In genomic region chr16:5016967-5017677, GRCh38 we compare ENCODE assay signal across 23 cellular contexts. TPM values are rescaled to one million over a fixed set of nuclear protein-coding genes. Genes with fewer than 3 reads are reported as not detected.
DNase-seq lines count a peak whose midpoint lies in the region; ATAC-seq, FAIRE-seq and TF ChIP-seq lines count a peak whose summit lies in the region.
"Had no signal": no experiment of that assay in that cellular context is flagged by ENCODE, and none has a peak within 500 bp of the region (broad histone marks: within the 10 kb centered on the region; RNA-seq: fewer than 3 reads in every experiment).

No MANE protein-coding gene starts in this region.

- H3K79me2 ChIP-seq in HepG2 (ENCODE audit: insufficient read depth, low read length): no peaks in the 10 kb centered on the region

- intact Hi-C loops in left ventricle myocardium inferior (cut with micrococcal nuclease) (no loop called here), left cardiac atrium (cut with DNase I) (no loop called here), HepG2 (cut with micrococcal nuclease; ENCODE audit: unreplicated experiment) (no loop called here), gastrocnemius medialis (cut with DNase I; ENCODE audit: low total_unique reads) (no loop called here)

- H3K4me1 ChIP-seq in left ventricle myocardium inferior: no peaks in the 10 kb centered on the region
- H3K4me1 ChIP-seq in HepG2 (ENCODE audit: insufficient read depth, low read length): no peaks in the 10 kb centered on the region
- H3K4me1 ChIP-seq in gastrocnemius medialis: peaks cover 0 to 4% of the 10 kb centered on the region in 2 donors
- H3K4me1 ChIP-seq: Peyer's patch, SJSA1 had no signal

- no peaks in the 10 kb centered on the region for H3K4me1 Mint-ChIP-seq in type B pancreatic cell (ENCODE audit: unreplicated experiment)
- H3K4me1 Mint-ChIP-seq: CD8-positive, alpha-beta memory T cell; GM23338 had no signal

- no peak overlapping the region for H3K4me2 ChIP-seq in HepG2 (ENCODE audit: low read depth, low read length)
- H3K4me2 ChIP-seq: GM23338 had no signal

- no peaks in the 10 kb centered on the region for H3K27me3 ChIP-seq in left ventricle myocardium inferior (ENCODE audit: low read depth)
- H3K27me3 ChIP-seq in HepG2 (ENCODE audit: control insufficient read depth in 1 of 2, insufficient read depth in 2 of 2, low read length in 2 of 2): peaks cover 0 to 44% of the 10 kb centered on the region in 2 experiments; a peak in 4 of 5 replicates
- no peaks in the 10 kb centered on the region for H3K27me3 ChIP-seq in gastrocnemius medialis
- H3K27me3 ChIP-seq: Peyer's patch had no signal

- BruUV-seq in HepG2 (replicated peaks; lab: Mats Ljungman, UMichigan): no TSS peak

- DNase-seq in left ventricle myocardium inferior: no peak
- DNase-seq in left cardiac atrium: no peak
- no peak for DNase-seq in HepG2 (ENCODE audit: low spot score)
- DNase-seq in type B pancreatic cell (ENCODE audit: extremely low spot score, unreplicated experiment): no peak
- DNase-seq in gastrocnemius medialis: no peak
- DNase-seq in GM12891 (ENCODE audit: insufficient read length, low spot score): no peak
- DNase-seq: 8988T; Calu3; CD8-positive, alpha-beta memory T cell; DMS153; MM.1S; NCI-H1105 treated with DMSO at 0.1 percent for 48 hours; NCI-H2029 treated with DMSO at 0.1 percent for 48 hours; NCI-H226; NCI-H510A treated with DMSO at 0.1 percent for 48 hours; NCI-H774; Peyer's patch had no signal

- FAIRE-seq in HepG2 (lab: Jason Lieb, UNC) (no peak), GM12891 (lab: Jason Lieb, UNC) (no peak)
- FAIRE-seq: GM12892 had no signal

- CTCF ChIA-PET in HepG2 (lab: Yijun Ruan, JAX; ENCODE audit: low intra/inter-chr PET ratio, low total read pairs): no interaction called here

- no peak overlapping the region for H3K27ac Mint-ChIP-seq in type B pancreatic cell
- H3K27ac Mint-ChIP-seq: CD8-positive, alpha-beta memory T cell; GM23338 had no signal

- H3K9me3 ChIP-seq in left ventricle myocardium inferior (replicated peaks): no peaks in the 10 kb centered on the region
- no peaks in the 10 kb centered on the region for H3K9me3 ChIP-seq in HepG2 (ENCODE audit: low read length)
- H3K9me3 ChIP-seq in gastrocnemius medialis: no peaks in the 10 kb centered on the region
- H3K9me3 ChIP-seq: Peyer's patch, SJSA1 had no signal

- POLR2A ChIA-PET in HepG2 (lab: Yijun Ruan, JAX): interaction anchor here (0.8 kb wide), 1 partner anchor 59 kb away, joined by 3 read pairs; the partner anchor contains the start of gene SEC14L5

- TF ChIP-seq POLR2A in HepG2 (IDR thresholded peaks at IDR 0.05; ENCODE audit: insufficient read depth in 1 of 2, low read depth in 2 of 2, low read length in 2 of 2): no peak
- TF ChIP-seq POLR2A in gastrocnemius medialis (IDR thresholded peaks at IDR 0.05): no peak
- TF ChIP-seq POLR2A in GM12891 (IDR thresholded peaks at IDR 0.05; ENCODE audit: low read depth, low read length): no peak

- no peak for TF ChIP-seq CTCF in left ventricle myocardium inferior (IDR thresholded peaks at IDR 0.05; ENCODE audit: borderline replicate concordance)
- no peak for TF ChIP-seq CTCF in HepG2 (CRISPR knock-in tag; IDR thresholded peaks at IDR 0.05)
- no peak for TF ChIP-seq CTCF in type B pancreatic cell (conservative IDR thresholded peaks at IDR 0.05)
- no peak for TF ChIP-seq CTCF in gastrocnemius medialis (IDR thresholded peaks at IDR 0.05 in 4 of 5, conservative IDR thresholded peaks at IDR 0.05 in 1 of 5)

- no peak overlapping the region for H2AFZ ChIP-seq in HepG2 (ENCODE audit: low read length)
- H2AFZ ChIP-seq: GM23338 had no signal

- peaks cover 11% of the 10 kb centered on the region for H3K27me3 Mint-ChIP-seq in type B pancreatic cell

- no peaks in the 10 kb centered on the region for H3K9me3 Mint-ChIP-seq in type B pancreatic cell
- H3K9me3 Mint-ChIP-seq: CD8-positive, alpha-beta memory T cell; GM23338 had no signal

- H3K36me3 ChIP-seq in left ventricle myocardium inferior: no peaks in the 10 kb centered on the region
- no peaks in the 10 kb centered on the region for H3K36me3 ChIP-seq in HepG2 (replicated peaks in 1 of 2; ENCODE audit: control insufficient read depth in 1 of 2, insufficient read depth in 2 of 2, low read length in 2 of 2)
- no peaks in the 10 kb centered on the region for H3K36me3 ChIP-seq in gastrocnemius medialis
- H3K36me3 ChIP-seq: Peyer's patch, SJSA1 had no signal

- in situ Hi-C loops in HepG2 (cut with HindIII; ENCODE audit: extremely low pct_ligation_motif_present, low pct_unique_long_range_greater_than_20kb): no loop called here
- in situ Hi-C loops in gastrocnemius medialis (cut with MboI; ENCODE audit: low sequenced_read_pairs in 4 of 4): no loop called here

- H3K36me3 Mint-ChIP-seq in type B pancreatic cell: no peaks in the 10 kb centered on the region
- H3K36me3 Mint-ChIP-seq: CD8-positive, alpha-beta memory T cell had no signal

- no peaks in the 10 kb centered on the region for H4K20me1 ChIP-seq in HepG2 (ENCODE audit: insufficient read depth, low read length)

- peak overlapping the region; percentile 27 for H3K27ac ChIP-seq in left ventricle myocardium inferior (replicated peaks)
- peak overlapping the region; percentile 92 for H3K27ac ChIP-seq in cingulate gyrus (ENCODE audit: low read depth, low read length)
- no peak overlapping the region for H3K27ac ChIP-seq in HepG2 (ENCODE audit: extremely low read length, insufficient read depth, low read length)
- peak overlapping the region; percentile 96 for H3K27ac ChIP-seq in temporal lobe (ENCODE audit: low read depth, low read length)
- H3K27ac ChIP-seq in gastrocnemius medialis: no peak overlapping the region
- H3K27ac ChIP-seq: Peyer's patch, SJSA1 had no signal

- no peak for TF ChIP-seq RAD21 in HepG2 (CRISPR knock-in tag; IDR thresholded peaks at IDR 0.05)

- ATAC-seq in left cardiac atrium (no peak), HepG2 (no peak), gastrocnemius medialis (no peak)
- ATAC-seq: GM23338 had no signal

- H3K4me3 ChIP-seq in left ventricle myocardium inferior: no peak overlapping the region
- no peak overlapping the region for H3K4me3 ChIP-seq in HepG2 (replicated peaks in 1 of 3; ENCODE audit: insufficient read depth in 1 of 3, low read depth in 2 of 3, low read length in 3 of 3)
- no peak overlapping the region for H3K4me3 ChIP-seq in gastrocnemius medialis
- H3K4me3 ChIP-seq: GM23338, Peyer's patch, SJSA1 had no signal

- H3K4me3 Mint-ChIP-seq in type B pancreatic cell: no peak overlapping the region
- H3K4me3 Mint-ChIP-seq: CD8-positive, alpha-beta memory T cell; GM23338 had no signal

- TF ChIP-seq EP300 in HepG2 (IDR thresholded peaks at IDR 0.05; ENCODE audit: low read depth in 2 of 2, low read length in 2 of 2) (no peak), HepG2 (CRISPR knock-in tag; IDR thresholded peaks at IDR 0.05; ENCODE audit: borderline replicate concordance) (no peak)

- no peak overlapping the region for H3K9ac ChIP-seq in HepG2 (ENCODE audit: insufficient read depth, low read depth, low read length)

- WGBS in HepG2 (ENCODE audit: low lambda C conversion rate): 9% methylated on average over 6 of the region's 6 CpGs

RNA-seq across cellular contexts. Expression of gene NAGPA, which starts 16.6 kb away (rescaled TPM):
- total RNA-seq in left ventricle myocardium inferior (6.6 TPM), left cardiac atrium (1 to 10 TPM; 6.8 to 8.4 TPM), HepG2 (2016; rRNA removed; fragmentation: Illumina TruSeq; extraction: Trizol) (29.8 and 60.3 TPM in 2 replicates), temporal lobe (8.6 TPM), type B pancreatic cell (ENCODE audit: low replicate concordance) (16.8 and 18.0 TPM in 2 replicates), gastrocnemius medialis (10 to 100 TPM; 15.1 to 27.5 (median 27.4) TPM)
- total RNA-seq in HepG2 (2016; cell fraction: cytosol; rRNA removed; fragmentation: Illumina TruSeq; extraction: Trizol; ENCODE audit: low read depth): 10.2 and 12.2 TPM in 2 replicates
- total RNA-seq in HepG2 (2016; cell fraction: insoluble cytoplasmic fraction; rRNA removed; fragmentation: Illumina TruSeq; extraction: Trizol): 25.3 and 59.7 TPM in 2 replicates
- total RNA-seq in HepG2 (2016; cell fraction: membrane; rRNA removed; fragmentation: Illumina TruSeq; extraction: Trizol): 19.0 and 22.6 TPM in 2 replicates
- 58.3 and 69.4 TPM in 2 replicates for total RNA-seq in HepG2 (2016; cell fraction: nucleus; rRNA removed; fragmentation: Illumina TruSeq; extraction: Trizol)
- 27.1 and 31.6 TPM in 2 replicates for polyA plus RNA-seq in HepG2 (2011; rRNA removed)
- 28.0 and 43.3 TPM in 2 replicates for polyA plus RNA-seq in HepG2 (2011; cell fraction: cytosol; rRNA removed)
- 119 and 135 TPM in 2 replicates for polyA plus RNA-seq in HepG2 (2011; cell fraction: nucleus; rRNA removed)
- 20.6 and 22.0 TPM in 2 replicates for polyA plus RNA-seq in HepG2 (2012)
- 7.6 and 9.3 TPM in 2 replicates for polyA plus RNA-seq in HepG2 (2016; cell fraction: cytosol; fragmentation: Illumina TruSeq; extraction: Trizol; ENCODE audit: low read depth)
- polyA plus RNA-seq in HepG2 (2016; cell fraction: insoluble cytoplasmic fraction; fragmentation: Illumina TruSeq; extraction: Trizol; ENCODE audit: low read depth): 24.9 and 27.9 TPM in 2 replicates
- polyA plus RNA-seq in HepG2 (2016; cell fraction: membrane; fragmentation: Illumina TruSeq; extraction: Trizol; ENCODE audit: low read depth): 15.1 and 16.1 TPM in 2 replicates
- polyA plus RNA-seq in HepG2 (2016; cell fraction: nucleus; fragmentation: Illumina TruSeq; extraction: Trizol; ENCODE audit: insufficient read depth, low read depth): 111 and 120 TPM in 2 replicates
- 13.4 and 91.3 TPM in 2 replicates for polyA minus RNA-seq in HepG2 (2011; rRNA and poly(A)+ RNA removed; ENCODE audit: low replicate concordance)
- 24.6 and 30.4 TPM in 2 replicates for polyA minus RNA-seq in HepG2 (2011; cell fraction: cytosol; rRNA and poly(A)+ RNA removed)
- 41.9 and 43.5 TPM in 2 replicates for polyA minus RNA-seq in HepG2 (2011; cell fraction: nucleus; rRNA and poly(A)+ RNA removed)
- 6.2 TPM for polyA plus RNA-seq in GM12891 (2012; ENCODE audit: low read depth, missing spikeins)

RNA-seq across cellular contexts. Expression of gene C16orf89, which starts 48.6 kb away (rescaled TPM):
- total RNA-seq in left ventricle myocardium inferior: 5.9 TPM
- 10 to 100 TPM in 1 of 2 donors, 1 to 10 TPM in 1; 6.6 to 19.4 TPM for total RNA-seq in left cardiac atrium
- 0.97 and 1.9 TPM in 2 replicates for total RNA-seq in HepG2 (2016; rRNA removed; fragmentation: Illumina TruSeq; extraction: Trizol)
- total RNA-seq in HepG2 (2016; cell fraction: cytosol; rRNA removed; fragmentation: Illumina TruSeq; extraction: Trizol; ENCODE audit: low read depth): 0.61 and 0.79 TPM in 2 replicates
- total RNA-seq in HepG2 (2016; cell fraction: insoluble cytoplasmic fraction; rRNA removed; fragmentation: Illumina TruSeq; extraction: Trizol): 0.45 and 1.1 TPM in 2 replicates
- 0.76 and 1.0 TPM in 2 replicates for total RNA-seq in HepG2 (2016; cell fraction: membrane; rRNA removed; fragmentation: Illumina TruSeq; extraction: Trizol)
- total RNA-seq in HepG2 (2016; cell fraction: nucleus; rRNA removed; fragmentation: Illumina TruSeq; extraction: Trizol): 0.72 and 0.78 TPM in 2 replicates
- polyA plus RNA-seq in HepG2 (2011; rRNA removed): 2.8 and 3.4 TPM in 2 replicates
- 2.8 TPM in 2 replicates for polyA plus RNA-seq in HepG2 (2011; cell fraction: cytosol; rRNA removed)
- 1.3 and 1.4 TPM in 2 replicates for polyA plus RNA-seq in HepG2 (2011; cell fraction: nucleus; rRNA removed)
- 1.7 and 2.7 TPM in 2 replicates for polyA plus RNA-seq in HepG2 (2012)
- polyA plus RNA-seq in HepG2 (2016; cell fraction: cytosol; fragmentation: Illumina TruSeq; extraction: Trizol; ENCODE audit: low read depth): 0.58 and 0.68 TPM in 2 replicates
- polyA plus RNA-seq in HepG2 (2016; cell fraction: insoluble cytoplasmic fraction; fragmentation: Illumina TruSeq; extraction: Trizol; ENCODE audit: low read depth): 0.85 and 1.2 TPM in 2 replicates
- 0.71 and 0.81 TPM in 2 replicates for polyA plus RNA-seq in HepG2 (2016; cell fraction: membrane; fragmentation: Illumina TruSeq; extraction: Trizol; ENCODE audit: low read depth)
- 1.4 and 2.1 TPM in 2 replicates for polyA plus RNA-seq in HepG2 (2016; cell fraction: nucleus; fragmentation: Illumina TruSeq; extraction: Trizol; ENCODE audit: insufficient read depth, low read depth)
- polyA minus RNA-seq in HepG2 (2011; rRNA and poly(A)+ RNA removed; ENCODE audit: low replicate concordance): 1.0 TPM in 1 of 2 replicates, not detected in the other
- 0.89 and 1.1 TPM in 2 replicates for polyA minus RNA-seq in HepG2 (2011; cell fraction: cytosol; rRNA and poly(A)+ RNA removed)
- 0.50 and 0.90 TPM in 2 replicates for polyA minus RNA-seq in HepG2 (2011; cell fraction: nucleus; rRNA and poly(A)+ RNA removed)
- total RNA-seq in temporal lobe: 7.9 TPM
- 0.75 and 2.1 TPM in 2 replicates for total RNA-seq in type B pancreatic cell (ENCODE audit: low replicate concordance)
- not detected for total RNA-seq in gastrocnemius medialis
- polyA plus RNA-seq in GM12891 (2012; ENCODE audit: low read depth, missing spikeins): not detected
- total RNA-seq: Calu3; CD8-positive, alpha-beta memory T cell; G401; SJSA1 had no signal
- polyA plus RNA-seq: CD8-positive, alpha-beta memory T cell had no signal

RNA-seq across cellular contexts. Expression of gene ALG1, which starts 54.5 kb away (rescaled TPM):
- total RNA-seq in left ventricle myocardium inferior (7.3 TPM), left cardiac atrium (10 to 100 TPM; 11.0 to 11.8 TPM), HepG2 (2016; rRNA removed; fragmentation: Illumina TruSeq; extraction: Trizol) (39.6 and 75.6 TPM in 2 replicates), temporal lobe (8.6 TPM), type B pancreatic cell (ENCODE audit: low replicate concordance) (30.4 and 31.0 TPM in 2 replicates), gastrocnemius medialis (10 to 100 TPM in 2 of 4 donors, 1 to 10 TPM in 2; 4.8 to 17.1 (median 9.7) TPM)
- 7.6 and 8.9 TPM in 2 replicates for total RNA-seq in HepG2 (2016; cell fraction: cytosol; rRNA removed; fragmentation: Illumina TruSeq; extraction: Trizol; ENCODE audit: low read depth)
- total RNA-seq in HepG2 (2016; cell fraction: insoluble cytoplasmic fraction; rRNA removed; fragmentation: Illumina TruSeq; extraction: Trizol): 38.5 and 76.0 TPM in 2 replicates
- total RNA-seq in HepG2 (2016; cell fraction: membrane; rRNA removed; fragmentation: Illumina TruSeq; extraction: Trizol): 14.3 and 16.3 TPM in 2 replicates
- total RNA-seq in HepG2 (2016; cell fraction: nucleus; rRNA removed; fragmentation: Illumina TruSeq; extraction: Trizol): 78.0 and 84.8 TPM in 2 replicates
- polyA plus RNA-seq in HepG2 (2011; rRNA removed): 43.3 and 51.5 TPM in 2 replicates
- 46.0 and 52.0 TPM in 2 replicates for polyA plus RNA-seq in HepG2 (2011; cell fraction: cytosol; rRNA removed)
- polyA plus RNA-seq in HepG2 (2011; cell fraction: nucleus; rRNA removed): 37.8 and 40.2 TPM in 2 replicates
- 25.7 and 31.5 TPM in 2 replicates for polyA plus RNA-seq in HepG2 (2012)
- 6.3 and 6.5 TPM in 2 replicates for polyA plus RNA-seq in HepG2 (2016; cell fraction: cytosol; fragmentation: Illumina TruSeq; extraction: Trizol; ENCODE audit: low read depth)
- polyA plus RNA-seq in HepG2 (2016; cell fraction: insoluble cytoplasmic fraction; fragmentation: Illumina TruSeq; extraction: Trizol; ENCODE audit: low read depth): 36.3 and 37.9 TPM in 2 replicates
- 10.1 and 11.8 TPM in 2 replicates for polyA plus RNA-seq in HepG2 (2016; cell fraction: membrane; fragmentation: Illumina TruSeq; extraction: Trizol; ENCODE audit: low read depth)
- 104 and 109 TPM in 2 replicates for polyA plus RNA-seq in HepG2 (2016; cell fraction: nucleus; fragmentation: Illumina TruSeq; extraction: Trizol; ENCODE audit: insufficient read depth, low read depth)
- polyA minus RNA-seq in HepG2 (2011; rRNA and poly(A)+ RNA removed; ENCODE audit: low replicate concordance): 135 and 161 TPM in 2 replicates
- 28.6 and 36.3 TPM in 2 replicates for polyA minus RNA-seq in HepG2 (2011; cell fraction: cytosol; rRNA and poly(A)+ RNA removed)
- polyA minus RNA-seq in HepG2 (2011; cell fraction: nucleus; rRNA and poly(A)+ RNA removed): 50.0 and 65.8 TPM in 2 replicates
- 12.4 TPM for polyA plus RNA-seq in GM12891 (2012; ENCODE audit: low read depth, missing spikeins)

RNA-seq across cellular contexts. Expression of gene SEC14L5, which starts 59.0 kb away (rescaled TPM):
- total RNA-seq in left ventricle myocardium inferior: 15.5 TPM
- total RNA-seq in left cardiac atrium: 1 to 10 TPM in 1 of 2 donors, under 1 TPM in 1; 0.58 to 2.3 TPM
- 0.36 and 0.42 TPM in 2 replicates for total RNA-seq in HepG2 (2016; rRNA removed; fragmentation: Illumina TruSeq; extraction: Trizol)
- 0.09 TPM in 1 of 2 replicates, not detected in the other for total RNA-seq in HepG2 (2016; cell fraction: cytosol; rRNA removed; fragmentation: Illumina TruSeq; extraction: Trizol; ENCODE audit: low read depth)
- 0.34 and 0.43 TPM in 2 replicates for total RNA-seq in HepG2 (2016; cell fraction: insoluble cytoplasmic fraction; rRNA removed; fragmentation: Illumina TruSeq; extraction: Trizol)
- total RNA-seq in HepG2 (2016; cell fraction: membrane; rRNA removed; fragmentation: Illumina TruSeq; extraction: Trizol): 0.19 and 0.21 TPM in 2 replicates
- total RNA-seq in HepG2 (2016; cell fraction: nucleus; rRNA removed; fragmentation: Illumina TruSeq; extraction: Trizol): 0.34 and 0.43 TPM in 2 replicates
- 0.40 and 0.60 TPM in 2 replicates for polyA plus RNA-seq in HepG2 (2011; rRNA removed)
- 0.31 and 0.44 TPM in 2 replicates for polyA plus RNA-seq in HepG2 (2011; cell fraction: cytosol; rRNA removed)
- polyA plus RNA-seq in HepG2 (2011; cell fraction: nucleus; rRNA removed): 1.3 and 1.5 TPM in 2 replicates
- polyA plus RNA-seq in HepG2 (2012): 0.59 and 1.0 TPM in 2 replicates
- 0.02 TPM in 2 replicates for polyA plus RNA-seq in HepG2 (2016; cell fraction: cytosol; fragmentation: Illumina TruSeq; extraction: Trizol; ENCODE audit: low read depth)
- 0.32 and 0.43 TPM in 2 replicates for polyA plus RNA-seq in HepG2 (2016; cell fraction: insoluble cytoplasmic fraction; fragmentation: Illumina TruSeq; extraction: Trizol; ENCODE audit: low read depth)
- 0.08 and 0.14 TPM in 2 replicates for polyA plus RNA-seq in HepG2 (2016; cell fraction: membrane; fragmentation: Illumina TruSeq; extraction: Trizol; ENCODE audit: low read depth)
- 0.31 and 0.41 TPM in 2 replicates for polyA plus RNA-seq in HepG2 (2016; cell fraction: nucleus; fragmentation: Illumina TruSeq; extraction: Trizol; ENCODE audit: insufficient read depth, low read depth)
- polyA minus RNA-seq in HepG2 (2011; rRNA and poly(A)+ RNA removed; ENCODE audit: low replicate concordance): 0.16 and 1.5 TPM in 2 replicates
- 0.18 and 0.49 TPM in 2 replicates for polyA minus RNA-seq in HepG2 (2011; cell fraction: cytosol; rRNA and poly(A)+ RNA removed)
- polyA minus RNA-seq in HepG2 (2011; cell fraction: nucleus; rRNA and poly(A)+ RNA removed): 0.64 and 0.75 TPM in 2 replicates
- 0.49 TPM for total RNA-seq in temporal lobe
- total RNA-seq in type B pancreatic cell (ENCODE audit: low replicate concordance): 0.71 and 0.92 TPM in 2 replicates
- total RNA-seq in gastrocnemius medialis: 1 to 10 TPM in 3 of 4 donors, under 1 TPM in 1; 0.85 to 5.8 (median 1.5) TPM
- polyA plus RNA-seq in GM12891 (2012; ENCODE audit: low read depth, missing spikeins): 0.15 TPM
- total RNA-seq: CD8-positive, alpha-beta memory T cell; SJSA1 had no signal
- polyA plus RNA-seq: CD8-positive, alpha-beta memory T cell had no signal

Comparison
In these comparisons a context has a peak if more than half of its experiments do, and no peak if none do; other contexts are left out.
1. H3K27ac ChIP-seq: peak in left ventricle myocardium inferior (single experiment), cingulate gyrus (single experiment) and temporal lobe (single experiment); none in HepG2 (single experiment) and gastrocnemius medialis (0 of 4).